In the genomic region with DNA sequence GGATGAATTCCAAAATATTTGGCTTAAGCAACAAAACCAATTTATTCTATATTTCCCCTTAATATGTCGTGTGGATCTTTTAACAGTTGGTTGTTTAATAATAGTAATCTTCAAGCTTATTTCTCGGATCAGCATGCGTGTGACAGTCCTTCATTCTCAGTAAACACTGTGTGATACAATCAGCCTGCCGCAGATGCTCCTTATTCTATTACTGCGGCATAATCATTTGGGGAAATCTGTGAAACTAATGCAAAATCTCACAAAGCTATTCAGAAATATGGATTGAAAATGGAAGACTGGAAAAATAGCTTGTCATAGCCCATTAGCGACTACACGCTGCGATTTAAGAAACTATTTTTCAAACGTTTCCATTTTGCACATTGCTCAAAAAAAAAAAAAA, we compare ENCODE assay signal across 39 cellular contexts. TPM values are rescaled to one million over a fixed set of nuclear protein-coding genes. Genes with fewer than 3 reads are reported as not detected.
"Had no signal": no experiment of that assay in that cellular context is flagged by ENCODE, and none has a peak within 500 bp of the region (broad histone marks: within the 10 kb centered on the region; RNA-seq: fewer than 3 reads in every experiment).

No MANE protein-coding gene starts in this region.

- H3K9me3 ChIP-seq: MG63 had no signal

- H3K27me3 ChIP-seq: MG63 had no signal

- H3K9ac ChIP-seq: KMS-11 had no signal

- H3K4me2 ChIP-seq: KMS-11 had no signal

- H3K27ac ChIP-seq: KMS-11 had no signal

- H3K36me3 ChIP-seq: MG63 had no signal

- H3K4me3 ChIP-seq: MG63 had no signal

- DNase-seq: Karpas-422, Kasumi-1, MM.1S, MV-4-11, NCI-H1048, NCI-H1092, NCI-H1092 treated with DMSO at 0.1 percent for 48 hours, NCI-H1105, NCI-H1105 treated with DMSO at 0.1 percent for 48 hours, NCI-H1417, NCI-H1417 treated with DMSO at 0.1 percent for 48 hours, NCI-H1436, NCI-H1436 treated with DMSO at 0.1 percent for 48 hours, NCI-H146, NCI-H1694, NCI-H1694 treated with DMSO at 0.1 percent for 48 hours, NCI-H187, NCI-H187 treated with DMSO at 0.1 percent for 48 hours, NCI-H1930, NCI-H2029, NCI-H2029 treated with DMSO at 0.1 percent for 48 hours, NCI-H2081, NCI-H2081 treated with DMSO at 0.1 percent for 48 hours, NCI-H2107, NCI-H2171, NCI-H2171 treated with DMSO at 0.1 percent for 48 hours, NCI-H2227 treated with DMSO at 0.1 percent for 48 hours, NCI-H226, NCI-H345, NCI-H446, NCI-H446 treated with DMSO at 0.1 percent for 48 hours, NCI-H510A, NCI-H510A treated with DMSO at 0.1 percent for 48 hours had no signal

RNA-seq across cellular contexts. Expression of a gene that starts 36.9 kb away (rescaled TPM):
- total RNA-seq: LHCN-M2, M059J, MCF 10A, NCI-H460 had no signal
